ENCODE assay signal across 8 cellular contexts in genomic region chr7:33128990-33129805, GRCh38. TPM values are rescaled to one million over a fixed set of nuclear protein-coding genes. Genes with fewer than 3 reads are reported as not detected.
DNase-seq lines count a peak whose midpoint lies in the region; ATAC-seq and TF ChIP-seq lines count a peak whose summit lies in the region.

Gene BBS9, plus strand, starts transcription at chr7:33129564. Its CDS starts 16,689 bp downstream, at chr7:33146253.

- H3K4me1 ChIP-seq in SJSA1 (replicated peaks) (peaks cover 5% of the 10 kb centered on the region), gastroesophageal sphincter (peaks cover 0 to 36% (median 3%) of the 10 kb centered on the region in 3 donors), neuronal stem cell (ENCODE audit: control insufficient read depth in 2 of 2, insufficient read depth in 1 of 2, low read depth in 1 of 2, low read length in 2 of 2) (peaks cover 0 to 2% of the 10 kb centered on the region in 2 donors), subcutaneous abdominal adipose tissue (ENCODE audit: control insufficient read depth in 5 of 5, insufficient read depth in 5 of 5, low read length in 5 of 5) (peaks cover 2 to 18% (median 16%) of the 10 kb centered on the region in 5 donors)

- no peak within 1 kb of the TSS for H2BK5ac ChIP-seq in neuronal stem cell (ENCODE audit: low read length)

- peak within 1 kb of the TSS; percentile 75 for H3K4me2 ChIP-seq in neuronal stem cell (ENCODE audit: insufficient read depth, low read length, poor library complexity, severe bottlenecking)

- no peak within 1 kb of the TSS for H2BK120ac ChIP-seq in neuronal stem cell (ENCODE audit: low read depth, low read length)

- H3K27ac ChIP-seq in SJSA1 (peak within 1 kb of the TSS; percentile 7; the same call in 1 of the 2 replicates), gastroesophageal sphincter (peak within 1 kb of the TSS; percentile 57 to 94 (median 89)), neuronal stem cell (replicated peaks; ENCODE audit: low read length) (peak within 1 kb of the TSS; percentile 89), subcutaneous abdominal adipose tissue (ENCODE audit: low read depth, low read length) (peak within 1 kb of the TSS; percentile 87)

- H3K9me3 ChIP-seq in SJSA1 (replicated peaks) (no peaks in the 10 kb centered on the region), gastroesophageal sphincter (no peaks in the 10 kb centered on the region), neuronal stem cell (replicated peaks in 1 of 2; ENCODE audit: control insufficient read depth in 2 of 2, insufficient read depth in 1 of 2, low read depth in 1 of 2, low read length in 2 of 2) (no peaks in the 10 kb centered on the region), subcutaneous abdominal adipose tissue (ENCODE audit: control insufficient read depth in 5 of 5, low read length in 5 of 5) (no peaks in the 10 kb centered on the region)

- H3K27ac Mint-ChIP-seq in activated naive CD4-positive, alpha-beta T cell treated with anti-CD3 and anti-CD28 coated beads for 36 hours, result peak within 1 kb of the TSS; percentile 72

- no peak within 1 kb of the TSS for H2AK5ac ChIP-seq in neuronal stem cell (ENCODE audit: low read depth, low read length)

- H2AFZ ChIP-seq in neuronal stem cell (ENCODE audit: low read length), result peak within 1 kb of the TSS; percentile 94

- H4K91ac ChIP-seq in neuronal stem cell (ENCODE audit: low read depth, low read length, poor library complexity), result no peak within 1 kb of the TSS

- H3K23ac ChIP-seq in neuronal stem cell (ENCODE audit: low read depth, low read length, poor library complexity), result no peak within 1 kb of the TSS

- peak within 1 kb of the TSS; percentile 88 for H3K9ac ChIP-seq in neuronal stem cell (ENCODE audit: low read depth, low read length, poor library complexity)
- peak within 1 kb of the TSS; percentile 29 to 81 (median 75) for H3K9ac ChIP-seq in subcutaneous abdominal adipose tissue (ENCODE audit: low read length in 5 of 5)

- peak; percentile 12 for TF ChIP-seq CTCF in GM06990 (IDR thresholded peaks at IDR 0.05; ENCODE audit: insufficient read depth, low read length, poor library complexity, severe bottlenecking)
- no peak for TF ChIP-seq CTCF in HFF-Myc (IDR thresholded peaks at IDR 0.05; ENCODE audit: low read depth, low read length, missing control alignments)
- TF ChIP-seq CTCF in gastroesophageal sphincter (IDR thresholded peaks at IDR 0.05), result peak in 1 of 4 experiments; percentile 5

- H3K27me3 Mint-ChIP-seq in activated naive CD4-positive, alpha-beta T cell treated with anti-CD3 and anti-CD28 coated beads for 36 hours (ENCODE audit: low read depth), result no peaks in the 10 kb centered on the region

- no peak within 1 kb of the TSS for H2BK12ac ChIP-seq in neuronal stem cell (ENCODE audit: low read length)

- DNase-seq in GM06990 (ENCODE audit: extremely low read depth, insufficient read length), result peak; percentile 95
- DNase-seq in HFF-Myc (ENCODE audit: extremely low read depth, low read depth), result peak; percentile 87
- DNase-seq in MV-4-11 (lab: John Stamatoyannopoulos, UW), result peak; percentile 98
- DNase-seq in SJSA1 (ENCODE audit: low read depth in 1 of 2, low spot score in 2 of 2), result peak; percentile 92 to 97
- DNase-seq in activated naive CD4-positive, alpha-beta T cell treated with anti-CD3 and anti-CD28 coated beads for 36 hours, result peak; percentile 95
- DNase-seq in neuronal stem cell (ENCODE audit: low spot score), result peak; percentile 94

- H3K36me3 ChIP-seq in GM06990 (ENCODE audit: control insufficient read depth, insufficient read depth, low read length) (no peaks in the 10 kb centered on the region), SJSA1 (no peaks in the 10 kb centered on the region), gastroesophageal sphincter (no peaks in the 10 kb centered on the region), neuronal stem cell (replicated peaks in 1 of 2; ENCODE audit: control insufficient read depth in 2 of 2, insufficient read depth in 2 of 2, low read length in 2 of 2) (no peaks in the 10 kb centered on the region), subcutaneous abdominal adipose tissue (ENCODE audit: control insufficient read depth in 5 of 5, insufficient read depth in 5 of 5, low read length in 5 of 5) (no peaks in the 10 kb centered on the region)

- CTCF ChIA-PET in activated naive CD4-positive, alpha-beta T cell treated with anti-CD3 and anti-CD28 coated beads for 36 hours (lab: Charles Lee), result interaction anchor here (0.5 to 0.8 kb wide), 2 partner anchors 10 to 21 kb away, joined by 3 to 5 read pairs; no protein-coding TSS in a partner anchor

- H3K18ac ChIP-seq in neuronal stem cell (ENCODE audit: low read length), result peak within 1 kb of the TSS; percentile 96

- intact Hi-C loops in activated naive CD4-positive, alpha-beta T cell treated with anti-CD3 and anti-CD28 coated beads for 36 hours (cut with micrococcal nuclease), result loop anchor here (1.0 to 2.0 kb wide), 7 partner anchors 20 to 639 kb away; partner anchors contain the start of genes AVL9, LSM5, NT5C3A and RP9

- H3K9me3 Mint-ChIP-seq in activated naive CD4-positive, alpha-beta T cell treated with anti-CD3 and anti-CD28 coated beads for 36 hours, result no peaks in the 10 kb centered on the region

- peak within 1 kb of the TSS; percentile 86 for H3K4me3 ChIP-seq in GM06990 (replicated peaks; ENCODE audit: low read depth, low read length)
- H3K4me3 ChIP-seq in HFF-Myc (replicated peaks; ENCODE audit: low read depth, low read length), result peak within 1 kb of the TSS; percentile 77
- H3K4me3 ChIP-seq in SJSA1, result peak within 1 kb of the TSS; percentile 67
- H3K4me3 ChIP-seq in gastroesophageal sphincter, result peak within 1 kb of the TSS; percentile 73 to 86
- H3K4me3 ChIP-seq in neuronal stem cell (ENCODE audit: low read length in 2 of 2), result peak within 1 kb of the TSS; percentile 57 to 97
- H3K4me3 ChIP-seq in subcutaneous abdominal adipose tissue (ENCODE audit: low read depth in 1 of 5, low read length in 5 of 5), result peak within 1 kb of the TSS; percentile 85 to 98 (median 96)

- H3K27me3 ChIP-seq in GM06990 (replicated peaks; ENCODE audit: control insufficient read depth, insufficient read depth, low read length), result no peaks in the 10 kb centered on the region
- no peaks in the 10 kb centered on the region for H3K27me3 ChIP-seq in SJSA1 (replicated peaks)
- no peaks in the 10 kb centered on the region for H3K27me3 ChIP-seq in gastroesophageal sphincter
- H3K27me3 ChIP-seq in neuronal stem cell (ENCODE audit: control insufficient read depth in 3 of 3, insufficient read depth in 3 of 3, low read depth in 1 of 3, low read length in 3 of 3), result peaks cover 0 to 4% (median 0%) of the 10 kb centered on the region in 3 experiments
- no peaks in the 10 kb centered on the region for H3K27me3 ChIP-seq in subcutaneous abdominal adipose tissue (ENCODE audit: control insufficient read depth in 5 of 5, insufficient read depth in 4 of 5, low read length in 5 of 5)

- TF ChIP-seq POLR2A in gastroesophageal sphincter (IDR thresholded peaks at IDR 0.05), result peak; percentile 5 to 26

- H3K36me3 Mint-ChIP-seq in activated naive CD4-positive, alpha-beta T cell treated with anti-CD3 and anti-CD28 coated beads for 36 hours (ENCODE audit: low read depth), result peaks cover 2% of the 10 kb centered on the region

- no peak within 1 kb of the TSS for H4K8ac ChIP-seq in neuronal stem cell (ENCODE audit: low read depth, low read length)

- no peaks in the 10 kb centered on the region for H3K79me1 ChIP-seq in neuronal stem cell (ENCODE audit: low read depth, low read length)

- no peak within 1 kb of the TSS for H2BK15ac ChIP-seq in neuronal stem cell (ENCODE audit: low read length)

- no peak within 1 kb of the TSS for H3K4ac ChIP-seq in neuronal stem cell (ENCODE audit: low read length)

- peak; percentile 99 for ATAC-seq in gastroesophageal sphincter

- peak within 1 kb of the TSS; percentile 93 for H3K4me3 Mint-ChIP-seq in activated naive CD4-positive, alpha-beta T cell treated with anti-CD3 and anti-CD28 coated beads for 36 hours

- WGBS in gastroesophageal sphincter (ENCODE audit: low coverage in 1 of 2), 2 donors, result 0% methylated on average over 19 of the region's 57 CpGs; no CpG with 5 or more reads in 1 of the 2 donors
- no CpG with 5 or more reads among the region's 57 CpGs for WGBS in neuronal stem cell (ENCODE audit: extremely low coverage in 2 of 2, insufficient read length in 2 of 2, insufficient replicate concordance in 1 of 2), 2 donors

- H3K14ac ChIP-seq in neuronal stem cell (ENCODE audit: low read length), result no peak within 1 kb of the TSS

- peaks cover 21% of the 10 kb centered on the region for H3K4me1 Mint-ChIP-seq in activated naive CD4-positive, alpha-beta T cell treated with anti-CD3 and anti-CD28 coated beads for 36 hours (ENCODE audit: low read depth)

- no peak for TF ChIP-seq EP300 in gastroesophageal sphincter (IDR thresholded peaks at IDR 0.05)

RNA-seq across cellular contexts. Expression of gene BBS9, which starts in this region (rescaled TPM):
- total RNA-seq in SJSA1 (2014; rRNA removed; shearing (Covaris generic)), result 2.1 and 3.6 TPM in 2 replicates
- total RNA-seq in activated naive CD4-positive, alpha-beta T cell treated with anti-CD3 and anti-CD28 coated beads for 36 hours, result 1 to 10 TPM; 7.0 to 7.4 TPM
- total RNA-seq in gastroesophageal sphincter, result 10 to 100 TPM; 11.2 to 34.5 (median 20.4) TPM
- polyA plus RNA-seq in neuronal stem cell (2013, experiment 1 of 2), result 28.8 TPM
- 29.6 TPM for polyA plus RNA-seq in neuronal stem cell (2013, experiment 2 of 2)

Comparison
In these comparisons a context has a peak if more than half of its experiments do, and no peak if none do; other contexts are left out.
1. Peak in every context shown above with its lines: DNase-seq, ATAC-seq, H3K4me3 ChIP-seq and H3K27ac ChIP-seq.
2. H3K27ac ChIP-seq: peak in every context shown above with its lines; median percentile 89 in gastroesophageal sphincter; 89 in neuronal stem cell; 87 in subcutaneous abdominal adipose tissue; 7 in SJSA1.